ENCODE assay signal across 28 cellular contexts in genomic region chr2:35989040-35989439, GRCh38.
"Had no signal": no experiment of that assay in that cellular context is flagged by ENCODE, and none has a peak within 500 bp of the region (broad histone marks: within the 10 kb centered on the region; RNA-seq: fewer than 3 reads in every experiment).

No MANE protein-coding gene starts in this region.

- H3K4me1 Mint-ChIP-seq: nephron; stimulated activated naive CD8-positive, alpha-beta T cell treated with anti-CD3 and anti-CD28 coated beads, Interleukin-15, amount 100 ng/mL, for 72 hours had no signal

- ATAC-seq: esophagus mucosa; gastrocnemius medialis; left lung; sciatic nerve; stimulated activated naive CD8-positive, alpha-beta T cell treated with anti-CD3 and anti-CD28 coated beads, Interleukin-15, amount 100 ng/mL, for 72 hours; upper lobe of right lung had no signal

- H3K9me3 ChIP-seq: gastrocnemius medialis, prostate gland, suprapubic skin, transverse colon, upper lobe of right lung had no signal

- H3K27me3 Mint-ChIP-seq: naive B cell; stimulated activated naive CD8-positive, alpha-beta T cell treated with anti-CD3 and anti-CD28 coated beads, Interleukin-15, amount 100 ng/mL, for 72 hours had no signal

- H3K36me3 ChIP-seq: gastrocnemius medialis, left lung, prostate gland, suprapubic skin, transverse colon, upper lobe of right lung, uterus had no signal

- H3K36me3 Mint-ChIP-seq: mesothelial cell of epicardium, naive B cell had no signal

- DNase-seq: cortex of kidney; dorsolateral prefrontal cortex; effector CD8-positive, alpha-beta T cell; foreskin fibroblast; gastrocnemius medialis; left cardiac atrium; left lung; mesenchymal stem cell; mucosa of descending colon; naive B cell; stimulated activated CD4-positive, alpha-beta T cell treated with anti-CD3 and anti-CD28 coated beads, Interleukin-12 subunit alpha, Interleukin-12 subunit beta, amount 100 ng/mL, for 4 hours; stimulated activated CD4-positive, alpha-beta T cell treated with anti-CD3 and anti-CD28 coated beads, Interleukin-1b, Interleukin-23, amount 100 ng/mL, for 48 hours; stimulated activated CD4-positive, alpha-beta T cell treated with anti-CD3 and anti-CD28 coated beads, Interleukin-4, amount 100 ng/mL, for 1 hour; stimulated activated CD8-positive, alpha-beta memory T cell treated with anti-CD3 and anti-CD28 coated beads, Interleukin-4, amount 100 ng/mL, for 48 hours; stimulated activated naive CD4-positive, alpha-beta T cell; stimulated activated naive CD8-positive, alpha-beta T cell treated with anti-CD3 and anti-CD28 coated beads, Interleukin-15, amount 100 ng/mL, for 72 hours; transverse colon; upper lobe of right lung; uterus had no signal

- H3K27ac ChIP-seq: dorsolateral prefrontal cortex, epithelial cell of prostate, gastrocnemius medialis, left lung, prostate gland, suprapubic skin, transverse colon, upper lobe of right lung, uterus had no signal

- H3K4me3 Mint-ChIP-seq: endodermal cell; mesothelial cell of epicardium; naive B cell; nephron; stimulated activated naive CD8-positive, alpha-beta T cell treated with anti-CD3 and anti-CD28 coated beads, Interleukin-15, amount 100 ng/mL, for 72 hours had no signal

- H3K4me3 ChIP-seq: dorsolateral prefrontal cortex, gastrocnemius medialis, left lung, mucosa of descending colon, prostate gland, smooth muscle cell, suprapubic skin, transverse colon, upper lobe of right lung, uterus had no signal

- H3K27me3 ChIP-seq: gastrocnemius medialis, left lung, suprapubic skin, transverse colon, upper lobe of right lung, uterus had no signal

- H3K4me1 ChIP-seq: gastrocnemius medialis, left lung, prostate gland, suprapubic skin, transverse colon, upper lobe of right lung, uterus had no signal

- H3K9me3 Mint-ChIP-seq: endodermal cell, naive B cell had no signal

- H3K27ac Mint-ChIP-seq: endodermal cell; mesothelial cell of epicardium; naive B cell; stimulated activated naive CD8-positive, alpha-beta T cell treated with anti-CD3 and anti-CD28 coated beads, Interleukin-15, amount 100 ng/mL, for 72 hours had no signal
